18 cellular contexts compared by ENCODE assay signal in genomic region chr20:51565741-51566140, GRCh38. TPM values are rescaled to one million over a fixed set of nuclear protein-coding genes. Genes with fewer than 3 reads are reported as not detected.
DNase-seq lines count a peak whose midpoint lies in the region; ATAC-seq and TF ChIP-seq lines count a peak whose summit lies in the region.
"Had no signal": no experiment of that assay in that cellular context is flagged by ENCODE, and none has a peak within 500 bp of the region (broad histone marks: within the 10 kb centered on the region; RNA-seq: fewer than 3 reads in every experiment).

No MANE protein-coding gene starts in this region.

- DNase-seq in AG20443 (ENCODE audit: low spot score) = peak; percentile 68
- DNase-seq in MM.1S = peak; percentile 28
- peak; percentile 43 for DNase-seq in choroid plexus epithelial cell (ENCODE audit: low read depth)
- DNase-seq in omental fat pad (ENCODE audit: low spot score) = no peak
- no peak for DNase-seq in mesothelial cell of epicardium (ENCODE audit: low spot score in 2 of 2, unreplicated experiment in 2 of 2)
- DNase-seq in glutamatergic neuron = no peak
- no peak for DNase-seq in PC-9
- DNase-seq: activated CD8-positive, alpha-beta T cell treated with anti-CD3 and anti-CD28 coated beads for 36 hours; activated gamma-delta T cell; H7; NCI-H1092; NCI-H510A; pancreas had no signal

- peaks cover 28% of the 10 kb centered on the region for H3K27me3 Mint-ChIP-seq in mesothelial cell of epicardium (ENCODE audit: low read depth)
- H3K27me3 Mint-ChIP-seq in glutamatergic neuron (ENCODE audit: unreplicated experiment) = peaks cover 10% of the 10 kb centered on the region

- H3K4me2 ChIP-seq in MM.1S (ENCODE audit: low read depth, low read length) (peak overlapping the region; percentile 39; the same call in 1 of the 2 replicates), PC-9 (no peak overlapping the region)

- ATAC-seq in omental fat pad (ENCODE audit: low FRiP score) = peak; percentile 21
- no peak for ATAC-seq in HG02623 (IDR thresholded peaks at IDR 0.05; ENCODE audit: unreplicated experiment)
- ATAC-seq: activated CD8-positive, alpha-beta T cell treated with anti-CD3 and anti-CD28 coated beads for 36 hours; pancreas had no signal

- no peaks in the 10 kb centered on the region for H3K9me3 ChIP-seq in MM.1S (replicated peaks; ENCODE audit: insufficient read depth, low read length)
- H3K9me3 ChIP-seq in PC-9 (ENCODE audit: insufficient read depth, low read depth) = no peaks in the 10 kb centered on the region
- H3K9me3 ChIP-seq: pancreas had no signal

- CTCF ChIA-PET in PC-9 (lab: Charles Lee) = no interaction called here

- H3K4me3 Mint-ChIP-seq in mesothelial cell of epicardium (no peak overlapping the region), glutamatergic neuron (ENCODE audit: unreplicated experiment) (no peak overlapping the region)
- H3K4me3 Mint-ChIP-seq: activated CD8-positive, alpha-beta T cell treated with anti-CD3 and anti-CD28 coated beads for 36 hours; memory B cell had no signal

- no peaks in the 10 kb centered on the region for H3K36me3 ChIP-seq in MM.1S (replicated peaks; ENCODE audit: insufficient read depth, low read length)
- no peaks in the 10 kb centered on the region for H3K36me3 ChIP-seq in PC-9 (ENCODE audit: low read depth)
- H3K36me3 ChIP-seq: BLaER1 treated with 17β-estradiol and CSF1 and Interleukin-3, amounts not matched to agents 10 nM and 100 nM; cardiac muscle cell; pancreas had no signal

- BruUV-seq in PC-9 (replicated peaks; lab: Mats Ljungman, UMichigan) = no TSS peak

- H3K79me2 ChIP-seq in MM.1S (ENCODE audit: low read length) = no peaks in the 10 kb centered on the region
- no peaks in the 10 kb centered on the region for H3K79me2 ChIP-seq in PC-9 (ENCODE audit: low read depth)

- H3K4me3 ChIP-seq in MM.1S (ENCODE audit: low read length) = peak overlapping the region; percentile 18; the same call in 1 of the 2 replicates
- H3K4me3 ChIP-seq in choroid plexus epithelial cell (ENCODE audit: low read depth, low read length) = no peak overlapping the region
- H3K4me3 ChIP-seq in PC-9 = no peak overlapping the region
- H3K4me3 ChIP-seq: BLaER1 treated with 17β-estradiol and CSF1 and Interleukin-3, amounts not matched to agents 10 nM and 100 nM; cardiac muscle cell; pancreas had no signal

- peaks cover 10% of the 10 kb centered on the region for H3K9me3 Mint-ChIP-seq in mesothelial cell of epicardium
- peaks cover 2% of the 10 kb centered on the region for H3K9me3 Mint-ChIP-seq in glutamatergic neuron (ENCODE audit: unreplicated experiment)

- no peaks in the 10 kb centered on the region for H3K4me1 ChIP-seq in MM.1S (ENCODE audit: low read length)
- peaks cover 32% of the 10 kb centered on the region for H3K4me1 ChIP-seq in PC-9 (replicated peaks; ENCODE audit: insufficient read depth)

- no peaks in the 10 kb centered on the region for H3K9me2 ChIP-seq in MM.1S (replicated peaks; ENCODE audit: insufficient read depth, low read length)
- no peaks in the 10 kb centered on the region for H3K9me2 ChIP-seq in PC-9 (ENCODE audit: insufficient read depth)

- H3K27ac ChIP-seq in MM.1S (ENCODE audit: low read length) (peak overlapping the region; percentile 38; the same call in 1 of the 2 replicates), PC-9 (no peak overlapping the region)
- H3K27ac ChIP-seq: BLaER1 treated with 17β-estradiol and CSF1 and Interleukin-3, amounts not matched to agents 10 nM and 100 nM; cardiac muscle cell; epithelial cell of prostate; pancreas had no signal

- H3K4me1 Mint-ChIP-seq in mesothelial cell of epicardium (peaks cover 24% of the 10 kb centered on the region), glutamatergic neuron (ENCODE audit: low read depth, unreplicated experiment) (peaks cover 3% of the 10 kb centered on the region)

- no peaks in the 10 kb centered on the region for H4K20me1 ChIP-seq in MM.1S (ENCODE audit: insufficient read depth, low read length)
- H4K20me1 ChIP-seq in PC-9 (ENCODE audit: insufficient read depth) = no peaks in the 10 kb centered on the region

- H3F3A ChIP-seq in MM.1S (ENCODE audit: insufficient read depth, low read length) = no peaks in the 10 kb centered on the region
- H3F3A ChIP-seq in PC-9 (ENCODE audit: insufficient read depth, low read depth) = peaks cover 7% of the 10 kb centered on the region

- intact Hi-C loops in PC-9 (cut with micrococcal nuclease; ENCODE audit: unreplicated experiment) = no loop called here

- H3K36me3 Mint-ChIP-seq in mesothelial cell of epicardium = no peaks in the 10 kb centered on the region
- H3K36me3 Mint-ChIP-seq in glutamatergic neuron (ENCODE audit: unreplicated experiment) = peaks cover 9% of the 10 kb centered on the region

- POLR2A ChIA-PET in PC-9 (lab: Charles Lee; ENCODE audit: unreplicated experiment) = interaction anchor here (0.6 kb wide), 2 partner anchors 750 to 1334 kb away, joined by 3 read pairs; no protein-coding TSS in a partner anchor

- H3K9ac ChIP-seq in MM.1S (ENCODE audit: low read length) = no peak overlapping the region
- H3K9ac ChIP-seq: BLaER1 treated with 17β-estradiol and CSF1 and Interleukin-3, amounts not matched to agents 10 nM and 100 nM had no signal

- H2AFZ ChIP-seq in MM.1S (ENCODE audit: low read length) = 0 out of 2 replicates have a peak overlapping the region, but pooled peaks have one; percentile 3
- H2AFZ ChIP-seq in PC-9 = no peak overlapping the region

- H3K27ac Mint-ChIP-seq in mesothelial cell of epicardium (no peak overlapping the region), glutamatergic neuron (ENCODE audit: unreplicated experiment) (no peak overlapping the region)
- H3K27ac Mint-ChIP-seq: activated CD8-positive, alpha-beta T cell treated with anti-CD3 and anti-CD28 coated beads for 36 hours; memory B cell had no signal

- no peak for TF ChIP-seq CTCF in MM.1S (IDR thresholded peaks at IDR 0.05; ENCODE audit: low read length)
- TF ChIP-seq CTCF in choroid plexus epithelial cell (conservative IDR thresholded peaks at IDR 0.05; ENCODE audit: low read depth, low read length) = no peak
- no peak for TF ChIP-seq CTCF in omental fat pad (IDR thresholded peaks at IDR 0.05)
- no peak for TF ChIP-seq CTCF in mesothelial cell of epicardium (IDR thresholded peaks at IDR 0.05; ENCODE audit: unreplicated experiment)
- TF ChIP-seq CTCF in glutamatergic neuron (IDR thresholded peaks at IDR 0.05; ENCODE audit: partially characterized antibody, unreplicated experiment) = no peak
- no peak for TF ChIP-seq CTCF in PC-9 (conservative IDR thresholded peaks at IDR 0.05)

- peaks cover 21% of the 10 kb centered on the region for H3K27me3 ChIP-seq in MM.1S (replicated peaks; ENCODE audit: insufficient read depth, low read length)
- H3K27me3 ChIP-seq in PC-9 (ENCODE audit: insufficient read depth, low read depth) = peaks cover 54% of the 10 kb centered on the region
- H3K27me3 ChIP-seq: cardiac muscle cell had no signal

RNA-seq across cellular contexts. Expression of gene NFATC2, which starts 23.2 kb away (rescaled TPM):
- total RNA-seq in omental fat pad = 10 to 100 TPM in 2 of 4 donors, 1 to 10 TPM in 2; 4.1 to 51.5 (median 8.7) TPM
- total RNA-seq in mesothelial cell of epicardium = 13.1 to 14.0 TPM (median 14.0 TPM) in 3 replicates
- not detected for total RNA-seq in glutamatergic neuron (ENCODE audit: unreplicated experiment)
- total RNA-seq in PC-9 (2021) = 6.3 and 6.8 TPM in 2 replicates

Comparison
In these comparisons a context has a peak if more than half of its experiments do, and no peak if none do; other contexts are left out.
1. DNase-seq: peak in AG20443 (single experiment), MM.1S (single experiment) and choroid plexus epithelial cell (single experiment); none in omental fat pad (single experiment), mesothelial cell of epicardium (0 of 2), glutamatergic neuron (single experiment) and PC-9 (0 of 2).